8 cellular contexts compared by ENCODE assay signal in the genomic region with DNA sequence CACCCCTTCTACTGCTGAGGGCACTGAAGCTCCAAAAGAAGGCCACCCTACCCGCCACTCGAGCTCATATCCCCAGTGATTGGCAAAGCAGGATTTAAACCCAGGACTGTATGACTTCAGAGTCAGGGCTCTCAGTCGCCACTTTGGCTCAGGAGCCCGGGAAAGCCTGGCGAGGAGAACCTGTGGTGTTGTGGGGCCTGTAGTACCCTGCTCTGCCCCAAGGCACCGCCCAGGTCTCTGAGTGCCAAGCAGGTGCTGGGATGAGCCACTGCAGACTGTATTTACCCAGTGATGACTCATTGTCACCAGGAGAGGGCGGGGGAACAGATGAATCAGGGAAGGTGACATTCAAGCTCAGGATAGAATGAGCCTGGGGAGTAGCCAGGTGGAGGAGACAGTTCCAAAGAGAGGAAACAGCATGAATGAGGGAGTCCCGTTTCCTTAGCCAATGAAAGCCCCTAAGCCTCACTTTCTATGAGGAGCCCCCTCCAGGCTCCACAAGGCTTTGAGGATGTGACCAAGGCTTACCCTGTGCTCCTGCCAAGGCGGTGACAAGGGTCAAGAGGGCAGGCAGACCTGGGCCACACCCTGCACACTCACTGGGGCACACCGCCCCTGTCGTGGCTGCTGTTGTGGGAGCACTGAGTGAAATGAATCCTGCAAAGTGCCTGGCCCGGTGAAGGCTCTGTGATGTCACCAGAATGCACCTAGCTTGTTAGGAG. TPM values are rescaled to one million over a fixed set of nuclear protein-coding genes. Genes with fewer than 3 reads are reported as not detected.
DNase-seq lines count a peak whose midpoint lies in the region; ATAC-seq, FAIRE-seq and TF ChIP-seq lines count a peak whose summit lies in the region.

No MANE protein-coding gene starts in this region.

- POLR2A ChIA-PET in HepG2 (lab: Yijun Ruan, JAX) = interaction anchor here (0.9 to 2.3 kb wide), 8 partner anchors 9 to 153 kb away, joined by 3 to 11 read pairs (median 5); a partner anchor contains a TSS

- FAIRE-seq in HepG2 (lab: Jason Lieb, UNC) = peak; percentile 80

- TF ChIP-seq CTCF in brain microvascular endothelial cell (IDR thresholded peaks at IDR 0.05; ENCODE audit: low read depth, low read length, missing control alignments) = peak; percentile 24
- peak; percentile 83 for TF ChIP-seq CTCF in HepG2 (CRISPR knock-in tag; IDR thresholded peaks at IDR 0.05)

- in situ Hi-C loops in brain microvascular endothelial cell (cut with HindIII; ENCODE audit: low pct_ligation_motif_present, low sequenced_read_pairs) = no loop called here
- in situ Hi-C loops in HepG2 (cut with HindIII; ENCODE audit: extremely low pct_ligation_motif_present, low pct_unique_long_range_greater_than_20kb) = no loop called here

- H3K4me2 ChIP-seq in HepG2 (ENCODE audit: low read depth, low read length) = peak overlapping the region; percentile 52

- H3K27me3 ChIP-seq in brain microvascular endothelial cell (replicated peaks) (no peaks in the 10 kb centered on the region), HepG2 (ENCODE audit: control insufficient read depth in 1 of 2, insufficient read depth in 2 of 2, low read length in 2 of 2) (no peaks in the 10 kb centered on the region)

- TF ChIP-seq EP300 in HepG2 (IDR thresholded peaks at IDR 0.05; ENCODE audit: low read depth in 2 of 2, low read length in 2 of 2) (peak in 1 of 2 experiments; percentile 63; a peak in 2 of 4 replicates), HepG2 (CRISPR knock-in tag; IDR thresholded peaks at IDR 0.05; ENCODE audit: borderline replicate concordance) (peak; percentile 43; the same call in 1 of the 2 replicates)

- CTCF ChIA-PET in HepG2 (lab: Yijun Ruan, JAX; ENCODE audit: low intra/inter-chr PET ratio, low total read pairs) = interaction anchor here (0.9 to 1.7 kb wide), 3 partner anchors 11 to 80 kb away, joined by 3 to 12 read pairs (median 7); no protein-coding TSS in a partner anchor

- no peak overlapping the region for H2AFZ ChIP-seq in HepG2 (ENCODE audit: low read length)

- peak; percentile 60 for ATAC-seq in GM19452 (IDR thresholded peaks at IDR 0.05; ENCODE audit: unreplicated experiment)
- ATAC-seq in HepG2 = peak; percentile 79

- 0 out of 2 replicates have a peak, but pooled peaks cover 3% of the 10 kb centered on the region for H4K20me1 ChIP-seq in HepG2 (ENCODE audit: insufficient read depth, low read length)

- peaks cover 73% of the 10 kb centered on the region for H3K79me2 ChIP-seq in HepG2 (ENCODE audit: insufficient read depth, low read length)

- H3K27ac ChIP-seq in brain microvascular endothelial cell (no peak overlapping the region), HepG2 (ENCODE audit: extremely low read length, insufficient read depth, low read length) (peak overlapping the region; percentile 96)

- no peaks in the 10 kb centered on the region for H3K9me3 ChIP-seq in HepG2 (ENCODE audit: low read length)

- H3K4me1 ChIP-seq in HepG2 (ENCODE audit: insufficient read depth, low read length) = peaks cover 62% of the 10 kb centered on the region

- no peaks in the 10 kb centered on the region for H3K36me3 ChIP-seq in brain microvascular endothelial cell (replicated peaks)
- no peaks in the 10 kb centered on the region; a peak in 1 of 5 replicates for H3K36me3 ChIP-seq in HepG2 (replicated peaks in 1 of 2; ENCODE audit: control insufficient read depth in 1 of 2, insufficient read depth in 2 of 2, low read length in 2 of 2)

- H3K4me3 ChIP-seq in brain microvascular endothelial cell (ENCODE audit: low read depth, low read length) = no peak overlapping the region
- H3K4me3 ChIP-seq in HepG2 (replicated peaks in 1 of 3; ENCODE audit: insufficient read depth in 1 of 3, low read depth in 2 of 3, low read length in 3 of 3) = 0 out of 6 replicates have a peak overlapping the region, but pooled peaks of 1 of the 3 experiments have one; percentile 8

- intact Hi-C loops in HepG2 (cut with micrococcal nuclease; ENCODE audit: unreplicated experiment) = loop anchor here (1.0 to 2.0 kb wide), 2 partner anchors 19 to 77 kb away; no protein-coding TSS in a partner anchor

- peak; percentile 47 for DNase-seq in AG08395 (ENCODE audit: low spot score)
- DNase-seq in NCI-H1105 treated with DMSO at 0.1 percent for 48 hours (lab: John Stamatoyannopoulos, UW) = peak; percentile 87
- peak in 4 of 5 experiments; percentile 66 to 82 (median 74) for DNase-seq in T-helper 2 cell
- no peak for DNase-seq in brain microvascular endothelial cell
- peak; percentile 93 for DNase-seq in HepG2 (ENCODE audit: low spot score)
- DNase-seq in stimulated activated CD4-positive, alpha-beta T cell treated with anti-CD3 and anti-CD28 coated beads, TNF-alpha, amount 100 ng/mL, for 48 hours (ENCODE audit: low read depth in 3 of 3) = peak; percentile 72 to 88 (median 85)
- DNase-seq in HCEC 1CT = no peak

- WGBS in HepG2 (ENCODE audit: low lambda C conversion rate) = 17% methylated on average over 10 of the region's 12 CpGs

- no TSS peak for BruUV-seq in HepG2 (replicated peaks; lab: Mats Ljungman, UMichigan)

- H3K9ac ChIP-seq in HepG2 (ENCODE audit: insufficient read depth, low read depth, low read length) = peak overlapping the region; percentile 30; the same call in 1 of the 2 replicates

- no peak for TF ChIP-seq POLR2A in HepG2 (IDR thresholded peaks at IDR 0.05; ENCODE audit: insufficient read depth in 1 of 2, low read depth in 2 of 2, low read length in 2 of 2)

- peak; percentile 81 for TF ChIP-seq RAD21 in HepG2 (CRISPR knock-in tag; IDR thresholded peaks at IDR 0.05)

RNA-seq across cellular contexts. Expression of a gene that starts 17.8 kb away (rescaled TPM):
- 17.5 and 24.8 TPM in 2 replicates for total RNA-seq in HepG2 (2016; rRNA removed; fragmentation: Illumina TruSeq; extraction: Trizol)
- total RNA-seq in HepG2 (2016; cell fraction: cytosol; rRNA removed; fragmentation: Illumina TruSeq; extraction: Trizol; ENCODE audit: low read depth) = 20.0 and 27.3 TPM in 2 replicates
- 14.9 and 23.0 TPM in 2 replicates for total RNA-seq in HepG2 (2016; cell fraction: insoluble cytoplasmic fraction; rRNA removed; fragmentation: Illumina TruSeq; extraction: Trizol)
- 31.4 and 35.9 TPM in 2 replicates for total RNA-seq in HepG2 (2016; cell fraction: membrane; rRNA removed; fragmentation: Illumina TruSeq; extraction: Trizol)
- 18.6 and 22.0 TPM in 2 replicates for total RNA-seq in HepG2 (2016; cell fraction: nucleus; rRNA removed; fragmentation: Illumina TruSeq; extraction: Trizol)
- polyA plus RNA-seq in HepG2 (2011; rRNA removed) = 35.3 and 38.6 TPM in 2 replicates
- 30.5 and 35.2 TPM in 2 replicates for polyA plus RNA-seq in HepG2 (2011; cell fraction: cytosol; rRNA removed)
- 36.6 and 37.4 TPM in 2 replicates for polyA plus RNA-seq in HepG2 (2011; cell fraction: nucleus; rRNA removed)
- polyA plus RNA-seq in HepG2 (2012) = 21.4 and 25.3 TPM in 2 replicates
- 32.5 and 40.9 TPM in 2 replicates for polyA plus RNA-seq in HepG2 (2016; cell fraction: cytosol; fragmentation: Illumina TruSeq; extraction: Trizol; ENCODE audit: low read depth)
- 30.7 and 34.8 TPM in 2 replicates for polyA plus RNA-seq in HepG2 (2016; cell fraction: insoluble cytoplasmic fraction; fragmentation: Illumina TruSeq; extraction: Trizol; ENCODE audit: low read depth)
- polyA plus RNA-seq in HepG2 (2016; cell fraction: membrane; fragmentation: Illumina TruSeq; extraction: Trizol; ENCODE audit: low read depth) = 49.8 and 53.8 TPM in 2 replicates
- polyA plus RNA-seq in HepG2 (2016; cell fraction: nucleus; fragmentation: Illumina TruSeq; extraction: Trizol; ENCODE audit: insufficient read depth, low read depth) = 49.9 and 52.5 TPM in 2 replicates
- polyA minus RNA-seq in HepG2 (2011; rRNA and poly(A)+ RNA removed; ENCODE audit: low replicate concordance) = 68.5 and 193 TPM in 2 replicates
- polyA minus RNA-seq in HepG2 (2011; cell fraction: cytosol; rRNA and poly(A)+ RNA removed) = 12.9 and 15.4 TPM in 2 replicates
- 34.8 and 35.4 TPM in 2 replicates for polyA minus RNA-seq in HepG2 (2011; cell fraction: nucleus; rRNA and poly(A)+ RNA removed)

RNA-seq across cellular contexts. Expression of a gene that starts 24.9 kb away (rescaled TPM):
- 0.20 TPM in 1 of 2 replicates, not detected in the other for total RNA-seq in HepG2 (2016; rRNA removed; fragmentation: Illumina TruSeq; extraction: Trizol)
- total RNA-seq in HepG2 (2016; cell fraction: cytosol; rRNA removed; fragmentation: Illumina TruSeq; extraction: Trizol; ENCODE audit: low read depth) = 0.51 TPM in 1 of 2 replicates, not detected in the other
- total RNA-seq in HepG2 (2016; cell fraction: insoluble cytoplasmic fraction; rRNA removed; fragmentation: Illumina TruSeq; extraction: Trizol) = 0.15 TPM in 1 of 2 replicates, not detected in the other
- total RNA-seq in HepG2 (2016; cell fraction: membrane; rRNA removed; fragmentation: Illumina TruSeq; extraction: Trizol) = not detected in 2 replicates
- 0.56 TPM in 1 of 2 replicates, not detected in the other for total RNA-seq in HepG2 (2016; cell fraction: nucleus; rRNA removed; fragmentation: Illumina TruSeq; extraction: Trizol)
- 0.44 and 0.49 TPM in 2 replicates for polyA plus RNA-seq in HepG2 (2011; rRNA removed)
- 0.17 and 0.32 TPM in 2 replicates for polyA plus RNA-seq in HepG2 (2011; cell fraction: cytosol; rRNA removed)
- 5.3 and 9.9 TPM in 2 replicates for polyA plus RNA-seq in HepG2 (2011; cell fraction: nucleus; rRNA removed)
- 0.32 and 0.67 TPM in 2 replicates for polyA plus RNA-seq in HepG2 (2012)
- polyA plus RNA-seq in HepG2 (2016; cell fraction: cytosol; fragmentation: Illumina TruSeq; extraction: Trizol; ENCODE audit: low read depth) = 0.24 TPM in 1 of 2 replicates, not detected in the other
- not detected in 2 replicates for polyA plus RNA-seq in HepG2 (2016; cell fraction: insoluble cytoplasmic fraction; fragmentation: Illumina TruSeq; extraction: Trizol; ENCODE audit: low read depth)
- polyA plus RNA-seq in HepG2 (2016; cell fraction: membrane; fragmentation: Illumina TruSeq; extraction: Trizol; ENCODE audit: low read depth) = not detected in 2 replicates
- 1.1 TPM in 1 of 2 replicates, not detected in the other for polyA plus RNA-seq in HepG2 (2016; cell fraction: nucleus; fragmentation: Illumina TruSeq; extraction: Trizol; ENCODE audit: insufficient read depth, low read depth)
- 0.72 and 1.4 TPM in 2 replicates for polyA minus RNA-seq in HepG2 (2011; rRNA and poly(A)+ RNA removed; ENCODE audit: low replicate concordance)
- 0.88 TPM in 1 of 2 replicates, not detected in the other for polyA minus RNA-seq in HepG2 (2011; cell fraction: cytosol; rRNA and poly(A)+ RNA removed)
- 1.3 and 2.2 TPM in 2 replicates for polyA minus RNA-seq in HepG2 (2011; cell fraction: nucleus; rRNA and poly(A)+ RNA removed)

RNA-seq across cellular contexts. Expression of a gene that starts 25.3 kb away (rescaled TPM):
- 16.1 and 16.6 TPM in 2 replicates for total RNA-seq in HepG2 (2016; rRNA removed; fragmentation: Illumina TruSeq; extraction: Trizol)
- 10.4 and 11.3 TPM in 2 replicates for total RNA-seq in HepG2 (2016; cell fraction: cytosol; rRNA removed; fragmentation: Illumina TruSeq; extraction: Trizol; ENCODE audit: low read depth)
- total RNA-seq in HepG2 (2016; cell fraction: insoluble cytoplasmic fraction; rRNA removed; fragmentation: Illumina TruSeq; extraction: Trizol) = 12.3 and 17.2 TPM in 2 replicates
- 21.5 and 21.9 TPM in 2 replicates for total RNA-seq in HepG2 (2016; cell fraction: membrane; rRNA removed; fragmentation: Illumina TruSeq; extraction: Trizol)
- total RNA-seq in HepG2 (2016; cell fraction: nucleus; rRNA removed; fragmentation: Illumina TruSeq; extraction: Trizol) = 20.0 and 24.0 TPM in 2 replicates
- polyA plus RNA-seq in HepG2 (2011; rRNA removed) = 25.2 and 30.1 TPM in 2 replicates
- 19.7 and 22.7 TPM in 2 replicates for polyA plus RNA-seq in HepG2 (2011; cell fraction: cytosol; rRNA removed)
- 108 and 126 TPM in 2 replicates for polyA plus RNA-seq in HepG2 (2011; cell fraction: nucleus; rRNA removed)
- polyA plus RNA-seq in HepG2 (2012) = 22.5 and 36.8 TPM in 2 replicates
- polyA plus RNA-seq in HepG2 (2016; cell fraction: cytosol; fragmentation: Illumina TruSeq; extraction: Trizol; ENCODE audit: low read depth) = 3.8 and 4.2 TPM in 2 replicates
- 24.1 and 30.7 TPM in 2 replicates for polyA plus RNA-seq in HepG2 (2016; cell fraction: insoluble cytoplasmic fraction; fragmentation: Illumina TruSeq; extraction: Trizol; ENCODE audit: low read depth)
- polyA plus RNA-seq in HepG2 (2016; cell fraction: membrane; fragmentation: Illumina TruSeq; extraction: Trizol; ENCODE audit: low read depth) = 16.7 and 17.4 TPM in 2 replicates
- polyA plus RNA-seq in HepG2 (2016; cell fraction: nucleus; fragmentation: Illumina TruSeq; extraction: Trizol; ENCODE audit: insufficient read depth, low read depth) = 72.4 and 76.1 TPM in 2 replicates
- polyA minus RNA-seq in HepG2 (2011; rRNA and poly(A)+ RNA removed; ENCODE audit: low replicate concordance) = 25.3 and 40.6 TPM in 2 replicates
- polyA minus RNA-seq in HepG2 (2011; cell fraction: cytosol; rRNA and poly(A)+ RNA removed) = 8.3 and 11.4 TPM in 2 replicates
- 25.0 and 25.4 TPM in 2 replicates for polyA minus RNA-seq in HepG2 (2011; cell fraction: nucleus; rRNA and poly(A)+ RNA removed)

RNA-seq across cellular contexts. Expression of a gene that starts 38.6 kb away (rescaled TPM):
- total RNA-seq in HepG2 (2016; rRNA removed; fragmentation: Illumina TruSeq; extraction: Trizol) = 14.8 and 18.8 TPM in 2 replicates
- 35.6 and 43.0 TPM in 2 replicates for total RNA-seq in HepG2 (2016; cell fraction: cytosol; rRNA removed; fragmentation: Illumina TruSeq; extraction: Trizol; ENCODE audit: low read depth)
- total RNA-seq in HepG2 (2016; cell fraction: insoluble cytoplasmic fraction; rRNA removed; fragmentation: Illumina TruSeq; extraction: Trizol) = 13.0 and 19.7 TPM in 2 replicates
- 47.7 and 65.6 TPM in 2 replicates for total RNA-seq in HepG2 (2016; cell fraction: membrane; rRNA removed; fragmentation: Illumina TruSeq; extraction: Trizol)
- 12.8 and 17.5 TPM in 2 replicates for total RNA-seq in HepG2 (2016; cell fraction: nucleus; rRNA removed; fragmentation: Illumina TruSeq; extraction: Trizol)
- 27.7 and 36.4 TPM in 2 replicates for polyA plus RNA-seq in HepG2 (2011; rRNA removed)
- 26.2 and 47.9 TPM in 2 replicates for polyA plus RNA-seq in HepG2 (2011; cell fraction: cytosol; rRNA removed)
- polyA plus RNA-seq in HepG2 (2011; cell fraction: nucleus; rRNA removed) = 41.2 and 43.3 TPM in 2 replicates
- polyA plus RNA-seq in HepG2 (2012) = 14.8 and 21.6 TPM in 2 replicates
- polyA plus RNA-seq in HepG2 (2016; cell fraction: cytosol; fragmentation: Illumina TruSeq; extraction: Trizol; ENCODE audit: low read depth) = 55.5 and 75.3 TPM in 2 replicates
- 20.6 and 23.9 TPM in 2 replicates for polyA plus RNA-seq in HepG2 (2016; cell fraction: insoluble cytoplasmic fraction; fragmentation: Illumina TruSeq; extraction: Trizol; ENCODE audit: low read depth)
- polyA plus RNA-seq in HepG2 (2016; cell fraction: membrane; fragmentation: Illumina TruSeq; extraction: Trizol; ENCODE audit: low read depth) = 69.4 and 78.8 TPM in 2 replicates
- polyA plus RNA-seq in HepG2 (2016; cell fraction: nucleus; fragmentation: Illumina TruSeq; extraction: Trizol; ENCODE audit: insufficient read depth, low read depth) = 25.2 and 32.3 TPM in 2 replicates
- polyA minus RNA-seq in HepG2 (2011; rRNA and poly(A)+ RNA removed; ENCODE audit: low replicate concordance) = 74.4 and 118 TPM in 2 replicates
- 40.0 and 42.1 TPM in 2 replicates for polyA minus RNA-seq in HepG2 (2011; cell fraction: cytosol; rRNA and poly(A)+ RNA removed)
- polyA minus RNA-seq in HepG2 (2011; cell fraction: nucleus; rRNA and poly(A)+ RNA removed) = 15.6 and 17.8 TPM in 2 replicates

RNA-seq across cellular contexts. Expression of a gene that starts 56.1 kb away (rescaled TPM):
- 16.7 and 18.5 TPM in 2 replicates for total RNA-seq in HepG2 (2016; rRNA removed; fragmentation: Illumina TruSeq; extraction: Trizol)
- 13.5 and 13.9 TPM in 2 replicates for total RNA-seq in HepG2 (2016; cell fraction: cytosol; rRNA removed; fragmentation: Illumina TruSeq; extraction: Trizol; ENCODE audit: low read depth)
- 11.7 and 18.2 TPM in 2 replicates for total RNA-seq in HepG2 (2016; cell fraction: insoluble cytoplasmic fraction; rRNA removed; fragmentation: Illumina TruSeq; extraction: Trizol)
- 42.0 and 46.1 TPM in 2 replicates for total RNA-seq in HepG2 (2016; cell fraction: membrane; rRNA removed; fragmentation: Illumina TruSeq; extraction: Trizol)
- 13.4 and 15.1 TPM in 2 replicates for total RNA-seq in HepG2 (2016; cell fraction: nucleus; rRNA removed; fragmentation: Illumina TruSeq; extraction: Trizol)
- polyA plus RNA-seq in HepG2 (2011; rRNA removed) = 65.4 and 103 TPM in 2 replicates
- 63.0 and 69.3 TPM in 2 replicates for polyA plus RNA-seq in HepG2 (2011; cell fraction: cytosol; rRNA removed)
- polyA plus RNA-seq in HepG2 (2011; cell fraction: nucleus; rRNA removed) = 134 and 138 TPM in 2 replicates
- 36.1 and 53.0 TPM in 2 replicates for polyA plus RNA-seq in HepG2 (2012)
- 33.4 and 37.1 TPM in 2 replicates for polyA plus RNA-seq in HepG2 (2016; cell fraction: cytosol; fragmentation: Illumina TruSeq; extraction: Trizol; ENCODE audit: low read depth)
- polyA plus RNA-seq in HepG2 (2016; cell fraction: insoluble cytoplasmic fraction; fragmentation: Illumina TruSeq; extraction: Trizol; ENCODE audit: low read depth) = 18.0 and 19.3 TPM in 2 replicates
- polyA plus RNA-seq in HepG2 (2016; cell fraction: membrane; fragmentation: Illumina TruSeq; extraction: Trizol; ENCODE audit: low read depth) = 54.8 and 59.0 TPM in 2 replicates
- 32.9 and 35.5 TPM in 2 replicates for polyA plus RNA-seq in HepG2 (2016; cell fraction: nucleus; fragmentation: Illumina TruSeq; extraction: Trizol; ENCODE audit: insufficient read depth, low read depth)
- polyA minus RNA-seq in HepG2 (2011; rRNA and poly(A)+ RNA removed; ENCODE audit: low replicate concordance) = 41.6 and 91.9 TPM in 2 replicates
- 15.4 and 21.1 TPM in 2 replicates for polyA minus RNA-seq in HepG2 (2011; cell fraction: cytosol; rRNA and poly(A)+ RNA removed)
- 22.4 and 22.6 TPM in 2 replicates for polyA minus RNA-seq in HepG2 (2011; cell fraction: nucleus; rRNA and poly(A)+ RNA removed)

Comparison
In these comparisons a context has a peak if more than half of its experiments do, and no peak if none do; other contexts are left out.
1. DNase-seq: peak in AG08395 (single experiment), NCI-H1105 treated with DMSO at 0.1 percent for 48 hours (single experiment), T-helper 2 cell (4 of 5), HepG2 (single experiment) and stimulated activated CD4-positive, alpha-beta T cell treated with anti-CD3 and anti-CD28 coated beads, TNF-alpha, amount 100 ng/mL, for 48 hours (3 of 3); none in brain microvascular endothelial cell (single experiment) and HCEC 1CT (single experiment).